ENCODE assay signal across 8 cellular contexts in the genomic region with DNA sequence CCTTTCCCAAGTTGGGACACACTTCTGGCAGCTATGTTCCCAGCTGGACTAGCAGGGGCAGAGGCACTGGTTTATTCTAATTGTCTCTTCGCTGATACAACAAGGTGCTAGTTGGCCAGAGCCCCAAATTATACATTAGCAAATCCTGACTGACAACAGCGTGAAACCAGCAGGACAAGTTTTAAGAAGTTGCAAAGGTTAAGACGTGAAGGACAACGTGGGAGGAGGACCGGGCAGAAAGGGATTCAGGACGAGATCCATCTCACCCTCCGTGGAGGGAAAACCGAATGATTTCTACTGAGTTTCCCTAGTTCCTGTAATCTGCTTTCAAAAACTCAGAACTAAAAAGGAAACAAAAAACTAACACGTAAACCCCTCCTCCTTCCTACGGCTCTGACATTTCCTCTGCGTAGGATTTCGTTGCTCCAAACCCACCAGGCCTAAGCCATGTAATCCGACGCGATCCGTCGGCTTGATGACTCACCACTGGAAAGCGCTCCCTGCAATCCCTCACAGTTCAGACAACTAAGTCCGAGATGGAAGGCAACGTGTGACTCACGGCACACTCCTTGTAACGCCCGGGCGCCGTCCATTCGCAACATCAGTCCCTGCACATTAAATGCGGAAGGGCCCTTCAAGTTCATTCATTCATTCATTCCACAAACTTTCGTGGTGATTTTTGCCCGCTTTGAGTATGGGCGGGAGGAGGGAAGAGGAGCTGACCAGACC. TPM values are rescaled to one million over a fixed set of nuclear protein-coding genes. Genes with fewer than 3 reads are reported as not detected.
DNase-seq lines count a peak whose midpoint lies in the region; ATAC-seq, FAIRE-seq and TF ChIP-seq lines count a peak whose summit lies in the region.

No MANE protein-coding gene starts in this region.

- H3K4me1 Mint-ChIP-seq in chondrocyte (ENCODE audit: low read depth), result peaks cover 20% of the 10 kb centered on the region

- no peaks in the 10 kb centered on the region for H3K27me3 Mint-ChIP-seq in chondrocyte (ENCODE audit: low read depth)

- no peaks in the 10 kb centered on the region for H3K36me3 Mint-ChIP-seq in chondrocyte (ENCODE audit: low read depth)

- ATAC-seq in GM18868 (IDR thresholded peaks at IDR 0.05; ENCODE audit: unreplicated experiment), result peak; percentile 60
- ATAC-seq in HG03135 (IDR thresholded peaks at IDR 0.05; ENCODE audit: unreplicated experiment), result peak; percentile 53

- H3K36me3 ChIP-seq in kidney (ENCODE audit: control insufficient read depth in 1 of 2, insufficient read depth in 2 of 2, low read length in 2 of 2), result no peaks in the 10 kb centered on the region

- peak; percentile 81 for FAIRE-seq in kidney (lab: Jason Lieb, UNC)

- peak overlapping the region; percentile 94 for H3K4me3 Mint-ChIP-seq in chondrocyte (ENCODE audit: unreplicated experiment)

- peak overlapping the region; percentile 97 to 100 for H3K27ac ChIP-seq in kidney (ENCODE audit: low read depth in 2 of 2, low read length in 2 of 2)

- intact Hi-C loops in kidney (cut with DNase I), result no loop called here

- no peaks in the 10 kb centered on the region for H3K9me3 ChIP-seq in kidney (ENCODE audit: control insufficient read depth in 1 of 2, low read length in 2 of 2)

- TF ChIP-seq CTCF in chondrocyte (IDR thresholded peaks at IDR 0.05) (no peak), kidney (IDR thresholded peaks at IDR 0.05; ENCODE audit: borderline replicate concordance, extremely low read depth, insufficient read depth) (no peak)

- H3K4me1 ChIP-seq in kidney (ENCODE audit: control insufficient read depth in 1 of 2, insufficient read depth in 1 of 2, low read depth in 1 of 2, low read length in 2 of 2), result peaks cover 4 to 10% of the 10 kb centered on the region in 2 donors

- DNase-seq in ACHN (peak; percentile 93), NCI-H446 treated with DMSO at 0.1 percent for 48 hours (lab: John Stamatoyannopoulos, UW) (peak; percentile 91), chondrocyte (ENCODE audit: low spot score) (peak; percentile 93), kidney (peak; percentile 95)
- DNase-seq in activated CD4-positive, alpha-beta T cell treated with anti-CD3 and anti-CD28 coated beads for 24 hours (ENCODE audit: low read depth in 2 of 2), result peak; percentile 35 to 55
- DNase-seq in stimulated activated CD4-positive, alpha-beta T cell treated with anti-CD3 and anti-CD28 coated beads, Interleukin-15, amount 100 ng/mL, for 1 hour (ENCODE audit: low read depth in 1 of 2, low spot score in 1 of 2), result peak; percentile 24 to 42

- in situ Hi-C loops in ACHN (cut with HindIII; ENCODE audit: low pct_ligation_motif_present, low pct_unique_long_range_greater_than_20kb, low sequenced_read_pairs), result no loop called here

- H3K27ac Mint-ChIP-seq in chondrocyte (ENCODE audit: unreplicated experiment), result peak overlapping the region; percentile 99

- H3K4me3 ChIP-seq in kidney (ENCODE audit: low read length in 2 of 2), result peak overlapping the region; percentile 80 to 98

- no peaks in the 10 kb centered on the region for H3K9me3 Mint-ChIP-seq in chondrocyte (ENCODE audit: low read depth)

- peak overlapping the region; percentile 85 to 96 for H3K9ac ChIP-seq in kidney (ENCODE audit: low read length in 2 of 2)

RNA-seq across cellular contexts. Expression of gene POGLUT3, which starts 0.7 kb away (rescaled TPM):
- total RNA-seq in chondrocyte (57.9 to 74.8 TPM (median 60.0 TPM) in 3 replicates), kidney (22.0 TPM)
- 13.6 TPM for polyA plus RNA-seq in kidney (ENCODE audit: insufficient read depth, low read depth, low replicate concordance)

RNA-seq across cellular contexts. Expression of gene C11orf65, which starts 30.2 kb away (rescaled TPM):
- total RNA-seq in chondrocyte, result not detected in 3 replicates
- total RNA-seq in kidney, result 1.1 TPM
- 1.2 TPM for polyA plus RNA-seq in kidney (ENCODE audit: insufficient read depth, low read depth, low replicate concordance)

Comparison
In these comparisons a context has a peak if more than half of its experiments do, and no peak if none do; other contexts are left out.
1. Peak in every context shown above with its lines: DNase-seq, ATAC-seq, H3K4me3 ChIP-seq and H3K27ac ChIP-seq.
2. DNase-seq: peak in every context shown above with its lines; median percentile 95 in kidney; 93 in ACHN; 93 in chondrocyte; 91 in NCI-H446 treated with DMSO at 0.1 percent for 48 hours; 45 in activated CD4-positive, alpha-beta T cell treated with anti-CD3 and anti-CD28 coated beads for 24 hours; 33 in stimulated activated CD4-positive, alpha-beta T cell treated with anti-CD3 and anti-CD28 coated beads, Interleukin-15, amount 100 ng/mL, for 1 hour.